8 cellular contexts compared by ENCODE assay signal in genomic region chr12:42237052-42237852, GRCh38. TPM values are rescaled to one million over a fixed set of nuclear protein-coding genes. Genes with fewer than 3 reads are reported as not detected.
DNase-seq lines count a peak whose midpoint lies in the region; ATAC-seq, FAIRE-seq and TF ChIP-seq lines count a peak whose summit lies in the region.

No MANE protein-coding gene starts in this region.

- no peaks in the 10 kb centered on the region for H3K27me3 ChIP-seq in astrocyte (ENCODE audit: insufficient read depth, low read length)

- peaks cover 19% of the 10 kb centered on the region for H3K27me3 Mint-ChIP-seq in astrocyte (ENCODE audit: low read depth, unreplicated experiment)

- H3K4me2 ChIP-seq in astrocyte (ENCODE audit: low read length): peak overlapping the region; percentile 99

- H3K4me1 ChIP-seq in astrocyte (ENCODE audit: insufficient read depth, low read length): peaks cover 17% of the 10 kb centered on the region

- no peaks in the 10 kb centered on the region for H3K36me3 Mint-ChIP-seq in astrocyte (ENCODE audit: low read depth, unreplicated experiment)

- peak; percentile 20 for TF ChIP-seq CTCF in astrocyte (IDR thresholded peaks at IDR 0.05; ENCODE audit: insufficient read depth, low read depth, low read length)
- TF ChIP-seq CTCF in retinal pigment epithelial cell (conservative IDR thresholded peaks at IDR 0.05; ENCODE audit: low read depth, low read length): peak; percentile 47

- H3K27ac ChIP-seq in astrocyte (ENCODE audit: low read depth, low read length): peak overlapping the region; percentile 44

- DNase-seq in NCI-H1417 (lab: John Stamatoyannopoulos, UW) (peak; percentile 64 to 91 (median 86)), T-helper 22 cell (ENCODE audit: low read depth) (peak; percentile 61), astrocyte (ENCODE audit: low read depth) (peak; percentile 71), hypothalamus (lab: John Stamatoyannopoulos, UW) (peak in 45 of 51 donors; percentile 8 to 73 (median 49)), retinal pigment epithelial cell (ENCODE audit: low read depth) (peak; percentile 41), cerebellar nuclear complex (lab: John Stamatoyannopoulos, UW) (no peak)

- H3K9me3 ChIP-seq in astrocyte (ENCODE audit: insufficient read depth, low read depth, low read length): no peaks in the 10 kb centered on the region

- H3K9ac ChIP-seq in astrocyte (ENCODE audit: low read length): peak overlapping the region; percentile 94

- ATAC-seq in GM18498 (IDR thresholded peaks at IDR 0.05; ENCODE audit: unreplicated experiment) (peak; percentile 83), HG02798 (IDR thresholded peaks at IDR 0.05; ENCODE audit: poor library complexity, unreplicated experiment) (peak; percentile 83)

- H3K9me3 Mint-ChIP-seq in astrocyte (ENCODE audit: unreplicated experiment): no peaks in the 10 kb centered on the region

- H3K27ac Mint-ChIP-seq in astrocyte (ENCODE audit: unreplicated experiment): peak overlapping the region; percentile 85

- H3K36me3 ChIP-seq in astrocyte (ENCODE audit: insufficient read depth, low read length): peaks cover 9% of the 10 kb centered on the region

- peak overlapping the region; percentile 86 for H2AFZ ChIP-seq in astrocyte (ENCODE audit: low read depth, low read length)

- H3K4me3 Mint-ChIP-seq in astrocyte (ENCODE audit: unreplicated experiment): peak overlapping the region; percentile 95

- peaks cover 7% of the 10 kb centered on the region for H3K4me1 Mint-ChIP-seq in astrocyte (ENCODE audit: low read depth, unreplicated experiment)

- peaks cover 52% of the 10 kb centered on the region for H3K79me2 ChIP-seq in astrocyte (ENCODE audit: insufficient read depth, low read length)

- H3K4me3 ChIP-seq in astrocyte (ENCODE audit: insufficient read depth, low read depth, low read length): peak overlapping the region; percentile 84
- peak overlapping the region; percentile 78 for H3K4me3 ChIP-seq in retinal pigment epithelial cell (ENCODE audit: low read length)

- peaks cover 18% of the 10 kb centered on the region for H4K20me1 ChIP-seq in astrocyte (ENCODE audit: insufficient read depth, low read length)

- no peak for FAIRE-seq in astrocyte (lab: Jason Lieb, UNC)

RNA-seq across cellular contexts. Expression of gene YAF2, which starts 0.8 kb away (rescaled TPM):
- total RNA-seq in astrocyte: 28.6 and 29.3 TPM in 2 replicates

Comparison
In these comparisons a context has a peak if more than half of its experiments do, and no peak if none do; other contexts are left out.
1. DNase-seq: peak in NCI-H1417 (3 of 3), T-helper 22 cell (single experiment), astrocyte (single experiment), hypothalamus (45 of 51) and retinal pigment epithelial cell (single experiment); none in cerebellar nuclear complex (0 of 2).